In genomic region chr2:30219886-30220478, GRCh38 we compare ENCODE assay signal across 11 cellular contexts. TPM values are rescaled to one million over a fixed set of nuclear protein-coding genes. Genes with fewer than 3 reads are reported as not detected.
A peak's percentile ranks its signal among the peaks of the same experiment; 100 is the strongest.
DNase-seq lines count a peak whose midpoint lies in the region; ATAC-seq and TF ChIP-seq lines count a peak whose summit lies in the region.
"Had no signal": no experiment of that assay in that cellular context is flagged by ENCODE, and none has a peak within 500 bp of the region (broad histone marks: within the 10 kb centered on the region; RNA-seq: fewer than 3 reads in every experiment).

No MANE protein-coding gene starts in this region.

- H3K18ac ChIP-seq in mesenchymal stem cell (ENCODE audit: low read depth in 1 of 2, low read length in 2 of 2): no peak overlapping the region

- H3K9ac ChIP-seq in BLaER1: no peak overlapping the region
- H3K9ac ChIP-seq in mesenchymal stem cell (ENCODE audit: low read length): no peak overlapping the region

- H3K36me3 Mint-ChIP-seq in Caco-2 (ENCODE audit: insufficient read depth, unreplicated experiment): peaks cover 9% of the 10 kb centered on the region
- H3K36me3 Mint-ChIP-seq: IgD-negative memory B cell had no signal

- no peak for TF ChIP-seq EP300 in esophagus muscularis mucosa (IDR thresholded peaks at IDR 0.05)
- no peak for TF ChIP-seq EP300 in sigmoid colon (IDR thresholded peaks at IDR 0.05)

- no peak for ATAC-seq in HG02884 (IDR thresholded peaks at IDR 0.05; ENCODE audit: unreplicated experiment)
- ATAC-seq: A549 had no signal

- no peak overlapping the region for H3K4me3 Mint-ChIP-seq in Caco-2 (ENCODE audit: unreplicated experiment)
- H3K4me3 Mint-ChIP-seq: IgD-negative memory B cell had no signal

- no peak overlapping the region for H3K23ac ChIP-seq in mesenchymal stem cell (ENCODE audit: low read length in 2 of 2)

- H3K4me3 ChIP-seq in BLaER1 (no peak overlapping the region), Caco-2 (ENCODE audit: low read depth, low read length) (no peak overlapping the region), esophagus muscularis mucosa (no peak overlapping the region), sigmoid colon (no peak overlapping the region), mesenchymal stem cell (ENCODE audit: insufficient read depth in 1 of 2, low read depth in 1 of 2, low read length in 2 of 2) (no peak overlapping the region)
- H3K4me3 ChIP-seq: A549 had no signal

- H3K9me3 Mint-ChIP-seq in Caco-2 (ENCODE audit: unreplicated experiment): no peaks in the 10 kb centered on the region
- H3K9me3 Mint-ChIP-seq: IgD-negative memory B cell had no signal

- no peaks in the 10 kb centered on the region for H3K79me1 ChIP-seq in mesenchymal stem cell (replicated peaks; ENCODE audit: low read length, poor library complexity, severe bottlenecking)

- H2BK5ac ChIP-seq in mesenchymal stem cell (ENCODE audit: low read depth, low read length, poor library complexity, severe bottlenecking): no peak overlapping the region

- H2BK15ac ChIP-seq in mesenchymal stem cell (ENCODE audit: low read depth, poor library complexity, severe bottlenecking): no peak overlapping the region

- no peak overlapping the region for H2AFZ ChIP-seq in mesenchymal stem cell (ENCODE audit: low read depth, low read length)

- no peaks in the 10 kb centered on the region for H3K27me3 Mint-ChIP-seq in Caco-2 (ENCODE audit: insufficient read depth, unreplicated experiment)
- H3K27me3 Mint-ChIP-seq: IgD-negative memory B cell had no signal

- H3K27ac Mint-ChIP-seq in Caco-2 (ENCODE audit: unreplicated experiment): peak overlapping the region; percentile 97

- H3K4ac ChIP-seq in mesenchymal stem cell (ENCODE audit: low read depth in 1 of 2, low read length in 2 of 2): no peak overlapping the region

- H3K4me1 ChIP-seq in BLaER1 (peaks cover 48% of the 10 kb centered on the region), Caco-2 (peaks cover 53% of the 10 kb centered on the region), esophagus muscularis mucosa (peaks cover 20 to 31% (median 26%) of the 10 kb centered on the region in 4 donors), sigmoid colon (peaks cover 0 to 20% (median 13%) of the 10 kb centered on the region in 4 donors), mesenchymal stem cell (ENCODE audit: control insufficient read depth, insufficient read depth, low read depth, low read length) (peaks cover 1% of the 10 kb centered on the region)
- H3K4me1 ChIP-seq: A549 had no signal

- H3K27ac ChIP-seq in BLaER1: no peak overlapping the region
- no peak overlapping the region for H3K27ac ChIP-seq in esophagus muscularis mucosa (replicated peaks in 1 of 4)
- H3K27ac ChIP-seq in sigmoid colon: no peak overlapping the region
- H3K27ac ChIP-seq in mesenchymal stem cell (ENCODE audit: low read length, poor library complexity, severe bottlenecking): no peak overlapping the region
- H3K27ac ChIP-seq: A549 had no signal

- intact Hi-C loops in Caco-2 (cut with micrococcal nuclease; ENCODE audit: unreplicated experiment): loop anchor here (2.0 to 5.0 kb wide), 2 partner anchors 73 to 327 kb away; partner anchors contain the start of gene YPEL5
- intact Hi-C loops in esophagus muscularis mucosa (cut with DNase I): loop anchor here (10.0 kb wide), 2 partner anchors 55 to 255 kb away; no protein-coding TSS in a partner anchor
- intact Hi-C loops in sigmoid colon (cut with DNase I): loop anchor here (10.0 kb wide), 1 partner anchor 1795 kb away; the partner anchor contains the start of gene MEMO1

- no peak overlapping the region for H3K14ac ChIP-seq in mesenchymal stem cell (ENCODE audit: low read length in 2 of 2)

- peak overlapping the region; percentile 28; the same call in 1 of the 2 replicates for H3K4me2 ChIP-seq in BLaER1
- no peak overlapping the region for H3K4me2 ChIP-seq in mesenchymal stem cell (ENCODE audit: low read length, poor library complexity, severe bottlenecking)
- H3K4me2 ChIP-seq: A549 had no signal

- no peaks in the 10 kb centered on the region for H3K9me3 ChIP-seq in BLaER1
- H3K9me3 ChIP-seq in Caco-2: no peaks in the 10 kb centered on the region
- no peaks in the 10 kb centered on the region for H3K9me3 ChIP-seq in esophagus muscularis mucosa
- H3K9me3 ChIP-seq in sigmoid colon: no peaks in the 10 kb centered on the region
- H3K9me3 ChIP-seq in mesenchymal stem cell (ENCODE audit: control insufficient read depth, low read length): no peaks in the 10 kb centered on the region
- H3K9me3 ChIP-seq: A549 had no signal

- no TSS peak for BruUV-seq in Caco-2 (replicated peaks; lab: Mats Ljungman, UMichigan)

- DNase-seq in Caco-2: no peak
- peak; percentile 84 for DNase-seq in esophagus muscularis mucosa (ENCODE audit: extremely low spot score)
- DNase-seq in sigmoid colon: peak; percentile 22
- no peak for DNase-seq in mesenchymal stem cell
- DNase-seq in stimulated activated CD4-positive, alpha-beta T cell treated with anti-CD3 and anti-CD28 coated beads, Interleukin-4, amount 100 ng/mL, for 4 hours: no peak
- DNase-seq: Calu3, DMS 273 treated with DMSO at 0.1 percent for 48 hours had no signal

- peaks cover 64% of the 10 kb centered on the region for H3K4me1 Mint-ChIP-seq in Caco-2 (ENCODE audit: low read depth, unreplicated experiment)

- H3K27me3 ChIP-seq in BLaER1 (no peaks in the 10 kb centered on the region), Caco-2 (replicated peaks; ENCODE audit: control insufficient read depth, insufficient read depth, low read length) (no peaks in the 10 kb centered on the region), esophagus muscularis mucosa (no peaks in the 10 kb centered on the region), sigmoid colon (no peaks in the 10 kb centered on the region), mesenchymal stem cell (ENCODE audit: control insufficient read depth in 1 of 2, insufficient read depth in 1 of 2, low read length in 2 of 2) (peaks cover 40 to 67% of the 10 kb centered on the region in 2 experiments)

- TF ChIP-seq POLR2A in esophagus muscularis mucosa (IDR thresholded peaks at IDR 0.05; ENCODE audit: low read depth) (no peak), sigmoid colon (IDR thresholded peaks at IDR 0.05) (no peak)

- POLR2A ChIA-PET in Caco-2 (lab: Charles Lee): interaction anchor here (0.5 kb wide), 1 partner anchor 11 kb away, joined by 3 read pairs; no protein-coding TSS in a partner anchor

- TF ChIP-seq CTCF in Caco-2 (IDR thresholded peaks at IDR 0.05; ENCODE audit: insufficient read depth in 1 of 2, low read depth in 1 of 2, low read length in 1 of 2, severe bottlenecking in 1 of 2, unreplicated experiment in 1 of 2) (no peak), esophagus muscularis mucosa (IDR thresholded peaks at IDR 0.05) (no peak), sigmoid colon (IDR thresholded peaks at IDR 0.05) (no peak)

- no peak overlapping the region for H2BK120ac ChIP-seq in mesenchymal stem cell (ENCODE audit: low read depth, low read length)

- no peaks in the 10 kb centered on the region for H4K20me1 ChIP-seq in BLaER1

- no peak overlapping the region for H2AK5ac ChIP-seq in mesenchymal stem cell (ENCODE audit: low read length, severe bottlenecking)

- H3K36me3 ChIP-seq in BLaER1 (no peaks in the 10 kb centered on the region), Caco-2 (ENCODE audit: control insufficient read depth, insufficient read depth, low read length) (no peaks in the 10 kb centered on the region), esophagus muscularis mucosa (no peaks in the 10 kb centered on the region), sigmoid colon (no peaks in the 10 kb centered on the region), mesenchymal stem cell (ENCODE audit: control insufficient read depth in 1 of 2, insufficient read depth in 2 of 2, low read depth in 1 of 2, low read length in 2 of 2) (no peaks in the 10 kb centered on the region)

- H2BK12ac ChIP-seq in mesenchymal stem cell (ENCODE audit: low read length in 2 of 2): no peak overlapping the region

- 97% methylated on average over 8 of the region's 8 CpGs for WGBS in esophagus muscularis mucosa
- whole genome bisulfite sequencing in sigmoid colon, 2 donors: 94 to 95% methylated on average over 8 of the region's 8 CpGs
- 79% methylated on average over 8 of the region's 8 CpGs for WGBS in mesenchymal stem cell

- no peak overlapping the region for H4K91ac ChIP-seq in mesenchymal stem cell (ENCODE audit: low read length)

- H4K8ac ChIP-seq in mesenchymal stem cell (ENCODE audit: low read length): no peak overlapping the region

- CTCF ChIA-PET in Caco-2 (lab: Charles Lee): interaction anchor here (0.6 to 1.2 kb wide), 2 partner anchors 11 to 492 kb away, joined by 3 to 4 read pairs; partner anchors contain the start of gene LBH

RNA-seq across cellular contexts. Expression of gene LBH, which starts 11.4 kb away (rescaled TPM):
- total RNA-seq in Caco-2 (2022) (126 and 159 TPM in 2 replicates), esophagus muscularis mucosa (1,000 to 10,000 TPM in 1 of 4 donors, 100 to 1,000 TPM in 3; 120 to 1,007 (median 283) TPM), sigmoid colon (10 to 100 TPM; 11.4 to 25.0 (median 22.2) TPM)
- polyA plus RNA-seq in sigmoid colon: 10 to 100 TPM in 1 of 3 donors, 1 to 10 TPM in 2; 4.2 to 51.8 (median 5.3) TPM
- 76.4 TPM for polyA plus RNA-seq in mesenchymal stem cell (2013, experiment 1 of 2)
- polyA plus RNA-seq in mesenchymal stem cell (2013, experiment 2 of 2): 77.4 TPM

Comparison
In these comparisons a context has a peak if more than half of its experiments do, and no peak if none do; other contexts are left out.
1. DNase-seq: peak in esophagus muscularis mucosa (single experiment) and sigmoid colon (single experiment); none in Caco-2 (0 of 2), mesenchymal stem cell (single experiment) and stimulated activated CD4-positive, alpha-beta T cell treated with anti-CD3 and anti-CD28 coated beads, Interleukin-4, amount 100 ng/mL, for 4 hours (0 of 2).